ENCODE assay signal across 8 cellular contexts in the genomic region with DNA sequence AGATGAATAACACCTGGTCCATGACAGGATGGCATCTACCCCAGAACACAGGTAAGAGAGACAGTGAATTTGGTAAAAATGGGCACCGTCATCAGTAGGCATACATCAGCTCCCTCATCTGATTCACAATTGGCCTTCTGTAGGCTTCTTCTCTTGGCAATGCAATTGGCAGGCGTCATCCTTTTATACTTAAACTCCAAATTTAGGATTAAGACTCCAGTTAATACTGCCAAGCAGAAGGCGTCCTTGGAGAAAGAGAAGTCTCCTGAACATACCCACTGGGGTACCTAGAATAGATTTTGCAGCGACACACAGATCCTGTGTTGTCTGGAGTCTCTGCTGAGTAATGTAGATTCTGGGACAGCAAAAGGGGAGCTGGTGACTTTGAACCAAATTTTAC. TPM values are rescaled to one million over a fixed set of nuclear protein-coding genes. Genes with fewer than 3 reads are reported as not detected.
A peak's percentile ranks its signal among the peaks of the same experiment; 100 is the strongest.
DNase-seq lines count a peak whose midpoint lies in the region; ATAC-seq and TF ChIP-seq lines count a peak whose summit lies in the region.

No MANE protein-coding gene starts in this region.

- no peaks in the 10 kb centered on the region for H3K36me3 ChIP-seq in CD4-positive, CD25-positive, alpha-beta regulatory T cell (ENCODE audit: control insufficient read depth, insufficient read depth, low read length)
- no peaks in the 10 kb centered on the region for H3K36me3 ChIP-seq in right lobe of liver
- H3K36me3 ChIP-seq in transverse colon: no peaks in the 10 kb centered on the region

- no peak for ATAC-seq in CD4-positive, CD25-positive, alpha-beta regulatory T cell (ENCODE audit: low read depth in 2 of 2)
- ATAC-seq in HG02885 (IDR thresholded peaks at IDR 0.05; ENCODE audit: poor library complexity, unreplicated experiment): peak; percentile 2
- no peak for ATAC-seq in right lobe of liver
- ATAC-seq in HG03139 (IDR thresholded peaks at IDR 0.05; ENCODE audit: unreplicated experiment): no peak
- ATAC-seq in GM19023 (IDR thresholded peaks at IDR 0.05; ENCODE audit: unreplicated experiment): no peak

- H3K27ac ChIP-seq in CD4-positive, CD25-positive, alpha-beta regulatory T cell (ENCODE audit: insufficient read depth, low read length, poor library complexity, severe bottlenecking): peak overlapping the region; percentile 52
- H3K27ac ChIP-seq in angular gyrus (ENCODE audit: low read depth, low read length) (peak overlapping the region; percentile 81), right lobe of liver (no peak overlapping the region), transverse colon (peak overlapping the region in 1 of 4 donors; percentile 52)

- intact Hi-C loops in right lobe of liver (cut with DNase I): no loop called here
- intact Hi-C loops in transverse colon (cut with DNase I; ENCODE audit: low total_unique reads): no loop called here

- 51% methylated on average over 3 of the region's 4 CpGs for WGBS in right lobe of liver (ENCODE audit: insufficient coverage, low coverage, low lambda C conversion rate, missing lambda C conversion rate)
- WGBS in transverse colon (ENCODE audit: low coverage in 1 of 2), 2 donors: 27 to 56% methylated on average over 2 to 4 of the region's 4 CpGs

- in situ Hi-C loops in transverse colon (cut with MboI; ENCODE audit: low pct_ligation_motif_present in 1 of 4, low pct_unique_long_range_greater_than_20kb in 1 of 4, low sequenced_read_pairs in 3 of 4): no loop called here

- H3K9me3 ChIP-seq in CD4-positive, CD25-positive, alpha-beta regulatory T cell (ENCODE audit: control insufficient read depth in 2 of 2, low read length in 2 of 2): no peaks in the 10 kb centered on the region
- H3K9me3 ChIP-seq in right lobe of liver: no peaks in the 10 kb centered on the region
- H3K9me3 ChIP-seq in transverse colon: no peaks in the 10 kb centered on the region

- no peak for DNase-seq in CD4-positive, CD25-positive, alpha-beta regulatory T cell
- DNase-seq in right lobe of liver (no peak), transverse colon (no peak), hepatic stellate cell (ENCODE audit: low spot score) (no peak)

- H3K4me1 Mint-ChIP-seq in CD4-positive, CD25-positive, alpha-beta regulatory T cell: peaks cover 6 to 23% (median 13%) of the 10 kb centered on the region in 4 donors

- H3K4me3 ChIP-seq in CD4-positive, CD25-positive, alpha-beta regulatory T cell (ENCODE audit: low read depth, low read length): peak overlapping the region; percentile 81
- H3K4me3 ChIP-seq in right lobe of liver (peak overlapping the region; percentile 70 to 93 (median 84)), transverse colon (peak overlapping the region; percentile 54 to 84 (median 63))

- TF ChIP-seq CTCF in right lobe of liver (IDR thresholded peaks at IDR 0.05) (no peak), transverse colon (IDR thresholded peaks at IDR 0.05) (no peak)

- peaks cover 12% of the 10 kb centered on the region for H3K4me1 ChIP-seq in CD4-positive, CD25-positive, alpha-beta regulatory T cell (ENCODE audit: control insufficient read depth, insufficient read depth, low read length, poor library complexity, severe bottlenecking)
- H3K4me1 ChIP-seq in right lobe of liver (peaks cover 0 to 9% (median 0%) of the 10 kb centered on the region in 4 donors), transverse colon (peaks cover 0 to 14% (median 9%) of the 10 kb centered on the region in 4 donors)

- H3K36me3 Mint-ChIP-seq in CD4-positive, CD25-positive, alpha-beta regulatory T cell: no peaks in the 10 kb centered on the region

- TF ChIP-seq EP300 in transverse colon (IDR thresholded peaks at IDR 0.05; ENCODE audit: low read depth): no peak

- H3K27ac Mint-ChIP-seq in CD4-positive, CD25-positive, alpha-beta regulatory T cell: peak overlapping the region in 1 of 3 donors; percentile 95

- TF ChIP-seq POLR2A in right lobe of liver (IDR thresholded peaks at IDR 0.05): no peak
- no peak for TF ChIP-seq POLR2A in transverse colon (IDR thresholded peaks at IDR 0.05)

- H3K27me3 Mint-ChIP-seq in CD4-positive, CD25-positive, alpha-beta regulatory T cell: peaks cover 38% of the 10 kb centered on the region

- H3K9me3 Mint-ChIP-seq in CD4-positive, CD25-positive, alpha-beta regulatory T cell: no peaks in the 10 kb centered on the region

- peak overlapping the region; percentile 81 to 96 (median 88) for H3K4me3 Mint-ChIP-seq in CD4-positive, CD25-positive, alpha-beta regulatory T cell

- peaks cover 20% of the 10 kb centered on the region for H3K27me3 ChIP-seq in CD4-positive, CD25-positive, alpha-beta regulatory T cell (ENCODE audit: control insufficient read depth, insufficient read depth, low read length)
- H3K27me3 ChIP-seq in right lobe of liver (no peaks in the 10 kb centered on the region), transverse colon (no peaks in the 10 kb centered on the region)

RNA-seq across cellular contexts. Expression of a gene that starts 0.6 kb away (rescaled TPM):
- 3.7 TPM for total RNA-seq in CD4-positive, CD25-positive, alpha-beta regulatory T cell
- 1 to 10 TPM in 3 of 4 donors, under 1 TPM in 1; 0.54 to 3.1 (median 2.0) TPM for polyA plus RNA-seq in CD4-positive, CD25-positive, alpha-beta regulatory T cell
- total RNA-seq in right lobe of liver (1 to 10 TPM; 2.4 to 8.2 (median 4.6) TPM), transverse colon (1 to 10 TPM in 3 of 4 donors, under 1 TPM in 1; 0.75 to 6.4 (median 3.6) TPM)

Comparison
In these comparisons a context has a peak if more than half of its experiments do, and no peak if none do; other contexts are left out.
1. H3K27ac ChIP-seq: peak in CD4-positive, CD25-positive, alpha-beta regulatory T cell (single experiment) and angular gyrus (single experiment); none in right lobe of liver (0 of 3).
2. Peak in every context shown above with its lines, with median percentiles within 50 percentile points of each other: H3K4me3 ChIP-seq.